Comparison of ENCODE assay signal across 10 cellular contexts in genomic region chr14:31944256-31945073, GRCh38.
DNase-seq lines count a peak whose midpoint lies in the region; ATAC-seq and TF ChIP-seq lines count a peak whose summit lies in the region.
"Had no signal": no experiment of that assay in that cellular context is flagged by ENCODE, and none has a peak within 500 bp of the region (broad histone marks: within the 10 kb centered on the region; RNA-seq: fewer than 3 reads in every experiment).

No MANE protein-coding gene starts in this region.

- H3K4me3 ChIP-seq in stomach (no peak overlapping the region), left lung (no peak overlapping the region), osteoblast (ENCODE audit: insufficient read depth, low read length) (no peak overlapping the region)
- H3K4me3 ChIP-seq: dorsolateral prefrontal cortex had no signal

- TF ChIP-seq POLR2A in stomach (IDR thresholded peaks at IDR 0.05) = no peak

- no peaks in the 10 kb centered on the region for H4K20me1 ChIP-seq in osteoblast (ENCODE audit: insufficient read depth, low read length)

- H3K9me3 Mint-ChIP-seq in activated T-cell treated with anti-CD3 and anti-CD28 coated beads, Interleukin-2, amount 50 U/mL, for 24 hours = no peaks in the 10 kb centered on the region
- no peaks in the 10 kb centered on the region for H3K9me3 Mint-ChIP-seq in effector memory CD8-positive, alpha-beta T cell

- H3K36me3 Mint-ChIP-seq in activated T-cell treated with anti-CD3 and anti-CD28 coated beads, Interleukin-2, amount 50 U/mL, for 24 hours (ENCODE audit: low read depth) = no peaks in the 10 kb centered on the region
- H3K36me3 Mint-ChIP-seq in effector memory CD8-positive, alpha-beta T cell (ENCODE audit: insufficient read depth) = no peaks in the 10 kb centered on the region

- H3K27me3 Mint-ChIP-seq in activated T-cell treated with anti-CD3 and anti-CD28 coated beads, Interleukin-2, amount 50 U/mL, for 24 hours = no peaks in the 10 kb centered on the region
- peaks cover 0 to 7% of the 10 kb centered on the region in 2 donors for H3K27me3 Mint-ChIP-seq in effector memory CD8-positive, alpha-beta T cell

- H3K9me3 ChIP-seq in stomach (no peaks in the 10 kb centered on the region), left lung (no peaks in the 10 kb centered on the region), osteoblast (ENCODE audit: low read depth, low read length) (no peaks in the 10 kb centered on the region)

- H3K27me3 ChIP-seq in stomach = no peaks in the 10 kb centered on the region
- no peaks in the 10 kb centered on the region for H3K27me3 ChIP-seq in left lung
- H3K27me3 ChIP-seq in osteoblast (ENCODE audit: insufficient read depth, low read length) = peaks cover 12% of the 10 kb centered on the region
- H3K27me3 ChIP-seq: dorsolateral prefrontal cortex had no signal

- H3K36me3 ChIP-seq in stomach (no peaks in the 10 kb centered on the region), left lung (no peaks in the 10 kb centered on the region), osteoblast (ENCODE audit: insufficient read depth, low read length) (no peaks in the 10 kb centered on the region)

- H3K79me2 ChIP-seq in osteoblast (ENCODE audit: insufficient read depth, low read length) = no peaks in the 10 kb centered on the region

- peak; percentile 19 for ATAC-seq in effector memory CD8-positive, alpha-beta T cell (replicated peaks)
- no peak for ATAC-seq in HG03469 (IDR thresholded peaks at IDR 0.05; ENCODE audit: unreplicated experiment)
- no peak for ATAC-seq in left lung

- TF ChIP-seq CTCF in stomach (IDR thresholded peaks at IDR 0.05) (no peak), left lung (IDR thresholded peaks at IDR 0.05) (no peak), osteoblast (IDR thresholded peaks at IDR 0.05; ENCODE audit: extremely low read depth, low read depth, low read length) (no peak)

- H3K4me2 ChIP-seq in osteoblast (ENCODE audit: insufficient read depth, low read length) = no peak overlapping the region

- H3K4me3 Mint-ChIP-seq in activated T-cell treated with anti-CD3 and anti-CD28 coated beads, Interleukin-2, amount 50 U/mL, for 24 hours = no peak overlapping the region
- H3K4me3 Mint-ChIP-seq in effector memory CD8-positive, alpha-beta T cell = peak overlapping the region; percentile 22 to 64

- WGBS in stomach, 5 donors = 21 to 58% (median 30%) methylated on average over 10 to 13 of the region's 13 CpGs

- H3K4me1 ChIP-seq in stomach (peaks cover 5 to 12% (median 10%) of the 10 kb centered on the region in 4 donors), left lung (peaks cover 0 to 5% of the 10 kb centered on the region in 2 donors), osteoblast (ENCODE audit: insufficient read depth, low read length) (no peaks in the 10 kb centered on the region)

- H2AFZ ChIP-seq in osteoblast (ENCODE audit: low read length) = no peak overlapping the region

- TF ChIP-seq EP300 in stomach (IDR thresholded peaks at IDR 0.05) = no peak

- intact Hi-C loops in stomach (cut with DNase I; ENCODE audit: low total_unique reads) (no loop called here), left lung (cut with DNase I) (no loop called here)

- DNase-seq in activated T-cell treated with anti-CD3 and anti-CD28 coated beads, Interleukin-2, amount 50 U/mL, for 24 hours = peak; percentile 34
- DNase-seq in activated T-cell treated with anti-CD3 and anti-CD28 coated beads, Interleukin-2, amount 50 U/mL, for 1 hour = no peak
- peak; percentile 96 to 98 for DNase-seq in NCI-H446 (lab: John Stamatoyannopoulos, UW)
- DNase-seq in effector memory CD8-positive, alpha-beta T cell = no peak
- DNase-seq in stomach = peak; percentile 57
- no peak for DNase-seq in left lung
- no peak for DNase-seq in osteoblast (ENCODE audit: insufficient read length, low spot score, missing footprints)
- DNase-seq: midbrain had no signal

- peaks cover 22% of the 10 kb centered on the region for H3K4me1 Mint-ChIP-seq in activated T-cell treated with anti-CD3 and anti-CD28 coated beads, Interleukin-2, amount 50 U/mL, for 24 hours (ENCODE audit: low read depth)
- H3K4me1 Mint-ChIP-seq in effector memory CD8-positive, alpha-beta T cell (ENCODE audit: low read depth in 2 of 2) = peaks cover 7 to 11% of the 10 kb centered on the region in 2 donors

- H3K27ac Mint-ChIP-seq in activated T-cell treated with anti-CD3 and anti-CD28 coated beads, Interleukin-2, amount 50 U/mL, for 24 hours = peak overlapping the region; percentile 58
- H3K27ac Mint-ChIP-seq in effector memory CD8-positive, alpha-beta T cell = peak overlapping the region; percentile 41 to 51

- H3K27ac ChIP-seq in stomach (peak overlapping the region; percentile 12 to 80 (median 71)), left lung (no peak overlapping the region), osteoblast (ENCODE audit: low read depth, low read length) (no peak overlapping the region)
- H3K27ac ChIP-seq: dorsolateral prefrontal cortex had no signal

Comparison
In these comparisons a context has a peak if more than half of its experiments do, and no peak if none do; other contexts are left out.
1. DNase-seq: peak in activated T-cell treated with anti-CD3 and anti-CD28 coated beads, Interleukin-2, amount 50 U/mL, for 24 hours (single experiment), NCI-H446 (2 of 2) and stomach (single experiment); none in activated T-cell treated with anti-CD3 and anti-CD28 coated beads, Interleukin-2, amount 50 U/mL, for 1 hour (single experiment), effector memory CD8-positive, alpha-beta T cell (0 of 3), left lung (0 of 2) and osteoblast (single experiment).
2. H3K27ac ChIP-seq: peak in stomach (5 of 5); none in left lung (0 of 2) and osteoblast (single experiment).